ENCODE assay signal across 11 cellular contexts in the genomic region with DNA sequence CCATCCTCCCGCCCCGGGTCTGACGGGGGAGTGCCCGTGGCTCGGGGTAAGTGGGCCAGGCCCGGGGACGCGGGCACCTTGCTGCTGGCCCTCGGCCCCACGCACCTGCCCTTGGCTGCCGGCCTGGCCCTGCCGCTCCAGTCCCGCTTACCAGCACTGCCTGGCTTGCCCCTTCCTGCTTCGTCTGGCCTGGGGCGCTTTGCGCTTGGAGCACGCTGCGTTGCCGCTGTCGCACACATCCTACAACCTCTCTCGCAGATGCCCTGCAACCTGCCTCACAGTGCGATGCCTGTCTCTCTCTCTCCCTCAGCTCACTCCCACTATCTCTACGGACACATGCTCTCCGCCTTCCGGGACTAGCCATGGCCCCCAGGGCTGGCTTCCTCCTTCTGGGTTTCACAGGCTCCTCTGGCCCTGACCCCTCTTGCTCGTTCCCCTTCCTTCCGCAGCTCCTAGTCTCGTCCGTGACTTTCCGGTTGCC. TPM values are rescaled to one million over a fixed set of nuclear protein-coding genes. Genes with fewer than 3 reads are reported as not detected.
DNase-seq lines count a peak whose midpoint lies in the region; ATAC-seq, FAIRE-seq and TF ChIP-seq lines count a peak whose summit lies in the region.
"Had no signal": no experiment of that assay in that cellular context is flagged by ENCODE, and none has a peak within 500 bp of the region (broad histone marks: within the 10 kb centered on the region; RNA-seq: fewer than 3 reads in every experiment).

No MANE protein-coding gene starts in this region.

- no CpG with 5 or more reads among the region's 30 CpGs for WGBS in trophoblast cell (ENCODE audit: extremely low coverage, insufficient coverage, insufficient read length)

- H3K4me3 ChIP-seq in right atrium auricular region = peak overlapping the region; percentile 10 to 39
- peak overlapping the region; percentile 43 for H3K4me3 ChIP-seq in trophoblast cell (ENCODE audit: low read depth, low read length)
- no peak overlapping the region for H3K4me3 ChIP-seq in brain microvascular endothelial cell (ENCODE audit: low read depth, low read length)

- no peaks in the 10 kb centered on the region for H3K36me3 ChIP-seq in right atrium auricular region
- no peaks in the 10 kb centered on the region for H3K36me3 ChIP-seq in trophoblast cell (ENCODE audit: control insufficient read depth in 1 of 2, insufficient read depth in 2 of 2, low read length in 2 of 2)
- H3K36me3 ChIP-seq in brain microvascular endothelial cell (replicated peaks) = no peaks in the 10 kb centered on the region
- H3K36me3 ChIP-seq: adrenal gland had no signal

- no peak overlapping the region for H2BK120ac ChIP-seq in trophoblast cell (ENCODE audit: insufficient read depth, low read length, poor library complexity)

- no peak overlapping the region for H3K18ac ChIP-seq in trophoblast cell (ENCODE audit: low read length)

- H2AK5ac ChIP-seq in trophoblast cell (ENCODE audit: low read length) = no peak overlapping the region

- CTCF ChIA-PET in WTC11 (lab: Charles Lee) = interaction anchor here (0.6 to 2.8 kb wide), 8 partner anchors 9 to 971 kb away, joined by 3 to 25 read pairs (median 4); a partner anchor contains a TSS

- in situ Hi-C loops in brain microvascular endothelial cell (cut with HindIII; ENCODE audit: low pct_ligation_motif_present, low sequenced_read_pairs) = no loop called here

- H3K36me3 Mint-ChIP-seq in WTC11 = peaks cover 13% of the 10 kb centered on the region

- H3K4me1 ChIP-seq in right atrium auricular region = peaks cover 0 to 4% of the 10 kb centered on the region in 2 donors
- H3K4me1 ChIP-seq in trophoblast cell (ENCODE audit: control insufficient read depth in 1 of 2, insufficient read depth in 2 of 2, low read length in 2 of 2) = peaks cover 0 to 4% of the 10 kb centered on the region in 2 experiments

- peak; percentile 41 for ATAC-seq in WTC11
- ATAC-seq in HG03439 (IDR thresholded peaks at IDR 0.05; ENCODE audit: unreplicated experiment) = no peak

- H4K8ac ChIP-seq in trophoblast cell (ENCODE audit: low read depth, low read length) = no peak overlapping the region

- H3K27ac ChIP-seq in right atrium auricular region (no peak overlapping the region), trophoblast cell (ENCODE audit: low read depth, low read length) (no peak overlapping the region), brain microvascular endothelial cell (no peak overlapping the region)
- H3K27ac ChIP-seq: adrenal gland had no signal

- no peak overlapping the region for H4K91ac ChIP-seq in trophoblast cell (ENCODE audit: low read depth, low read length)

- H2BK5ac ChIP-seq in trophoblast cell (ENCODE audit: low read depth, low read length, poor library complexity) = no peak overlapping the region

- no peak overlapping the region for H3K27ac Mint-ChIP-seq in WTC11

- DNase-seq in GM12891 (ENCODE audit: insufficient read length, low spot score) (no peak), WTC11 (ENCODE audit: low spot score) (peak; percentile 26), right atrium auricular region (ENCODE audit: low spot score) (no peak), trophoblast cell (peak in 1 of 2 donors; percentile 15), brain microvascular endothelial cell (no peak)
- DNase-seq in stimulated activated CD8-positive, alpha-beta memory T cell treated with anti-CD3 and anti-CD28 coated beads, Interleukin-4, amount 100 ng/mL, for 48 hours = no peak
- no peak for DNase-seq in stimulated activated CD4-positive, alpha-beta T cell treated with anti-CD3 and anti-CD28 coated beads, Interleukin-12 subunit alpha, Interleukin-12 subunit beta, amount 100 ng/mL, for 4 hours

- TF ChIP-seq CTCF in WTC11 (IDR thresholded peaks at IDR 0.05) (no peak), right atrium auricular region (IDR thresholded peaks at IDR 0.05) (no peak), brain microvascular endothelial cell (IDR thresholded peaks at IDR 0.05; ENCODE audit: low read depth, low read length, missing control alignments) (no peak)

- H3K23ac ChIP-seq in trophoblast cell (ENCODE audit: low read length) = no peak overlapping the region

- H3K79me1 ChIP-seq in trophoblast cell (ENCODE audit: low read length) = no peaks in the 10 kb centered on the region

- no peak for TF ChIP-seq POLR2A in GM12891 (IDR thresholded peaks at IDR 0.05; ENCODE audit: low read depth, low read length)

- no peak overlapping the region for H3K9ac ChIP-seq in trophoblast cell (ENCODE audit: low read length)

- H3K79me2 ChIP-seq in trophoblast cell (ENCODE audit: control insufficient read depth, insufficient read depth, low read length, poor library complexity) = no peaks in the 10 kb centered on the region

- H3K27me3 Mint-ChIP-seq in WTC11 (ENCODE audit: low read depth) = peaks cover 19% of the 10 kb centered on the region

- POLR2A ChIA-PET in WTC11 (lab: Charles Lee) = no interaction called here

- H3K4me2 ChIP-seq in trophoblast cell (ENCODE audit: low read length) = peak overlapping the region; percentile 50

- no peak overlapping the region for H4K12ac ChIP-seq in trophoblast cell (ENCODE audit: low read depth, low read length)

- H3K27me3 ChIP-seq in right atrium auricular region (no peaks in the 10 kb centered on the region), trophoblast cell (ENCODE audit: insufficient read depth, low read length) (peaks cover 21% of the 10 kb centered on the region), brain microvascular endothelial cell (replicated peaks) (peaks cover 39% of the 10 kb centered on the region)

- FAIRE-seq in GM12891 (lab: Jason Lieb, UNC) = peak; percentile 35

- H3K4me1 Mint-ChIP-seq in WTC11 = peaks cover 4% of the 10 kb centered on the region

- H3K14ac ChIP-seq in trophoblast cell (ENCODE audit: low read length) = no peak overlapping the region

- peak overlapping the region; percentile 45 for H3K4me3 Mint-ChIP-seq in WTC11

- no peak overlapping the region for H3K4ac ChIP-seq in trophoblast cell (ENCODE audit: low read depth, low read length)

- no peak overlapping the region for H2BK12ac ChIP-seq in trophoblast cell (ENCODE audit: low read length)

- H3K9me3 Mint-ChIP-seq in WTC11 = no peaks in the 10 kb centered on the region

- H3K9me3 ChIP-seq in right atrium auricular region = no peaks in the 10 kb centered on the region
- peaks cover 6% of the 10 kb centered on the region for H3K9me3 ChIP-seq in trophoblast cell (ENCODE audit: insufficient read depth, low read depth, low read length)
- H3K9me3 ChIP-seq: adrenal gland had no signal

- H2AFZ ChIP-seq in trophoblast cell (ENCODE audit: insufficient read depth, low read length, poor library complexity) = no peak overlapping the region

TF ChIP-seq in GM12891, 5 proteins besides CTCF, POLR2A, EP300 and RAD21:
- no peak for TF ChIP-seq PAX5 (IDR thresholded peaks at IDR 0.05; ENCODE audit: insufficient read depth, low read length, severe bottlenecking)
- no peak for TF ChIP-seq TAF1 (IDR thresholded peaks at IDR 0.05; ENCODE audit: low read depth, low read length)
- no peak for TF ChIP-seq POLR2AphosphoS5 (IDR thresholded peaks at IDR 0.05; ENCODE audit: low read depth, low read length)
TF ChIP-seq in GM12891: peak in this region for 0.

TF ChIP-seq in WTC11, 78 proteins besides CTCF, POLR2A, EP300 and RAD21 (continues in another document):
- TF ChIP-seq, protein P1, sequence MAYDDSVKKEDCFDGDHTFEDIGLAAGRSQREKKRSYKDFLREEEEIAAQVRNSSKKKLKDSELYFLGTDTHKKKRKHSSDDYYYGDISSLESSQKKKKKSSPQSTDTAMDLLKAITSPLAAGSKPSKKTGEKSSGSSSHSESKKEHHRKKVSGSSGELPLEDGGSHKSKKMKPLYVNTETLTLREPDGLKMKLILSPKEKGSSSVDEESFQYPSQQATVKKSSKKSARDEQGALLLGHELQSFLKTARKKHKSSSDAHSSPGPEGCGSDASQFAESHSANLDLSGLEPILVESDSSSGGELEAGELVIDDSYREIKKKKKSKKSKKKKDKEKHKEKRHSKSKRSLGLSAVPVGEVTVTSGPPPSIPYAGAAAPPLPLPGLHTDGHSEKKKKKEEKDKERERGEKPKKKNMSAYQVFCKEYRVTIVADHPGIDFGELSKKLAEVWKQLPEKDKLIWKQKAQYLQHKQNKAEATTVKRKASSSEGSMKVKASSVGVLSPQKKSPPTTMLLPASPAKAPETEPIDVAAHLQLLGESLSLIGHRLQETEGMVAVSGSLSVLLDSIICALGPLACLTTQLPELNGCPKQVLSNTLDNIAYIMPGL (CRISPR knock-in tag; IDR thresholded peaks at IDR 0.05) = 0 out of 2 replicates have a peak, but pooled peaks have one; percentile 33
- TF ChIP-seq, protein P2, sequence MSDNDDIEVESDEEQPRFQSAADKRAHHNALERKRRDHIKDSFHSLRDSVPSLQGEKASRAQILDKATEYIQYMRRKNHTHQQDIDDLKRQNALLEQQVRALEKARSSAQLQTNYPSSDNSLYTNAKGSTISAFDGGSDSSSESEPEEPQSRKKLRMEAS (CRISPR knock-in tag; IDR thresholded peaks at IDR 0.05) = 0 out of 2 replicates have a peak, but pooled peaks have one; percentile 19

RNA-seq across cellular contexts. Expression of a gene that starts 9.7 kb away (rescaled TPM):
- polyA plus RNA-seq in GM12891 (2012; ENCODE audit: low read depth, missing spikeins) = not detected
- not detected in 3 replicates for total RNA-seq in WTC11 (2021)
- total RNA-seq in right atrium auricular region = not detected
- not detected in 2 replicates for polyA plus RNA-seq in trophoblast cell (2013)
- total RNA-seq: adrenal gland, glomerular endothelial cell, RPMI7951 had no signal
- polyA plus RNA-seq: adrenal gland had no signal

RNA-seq across cellular contexts. Expression of a gene that starts 49.8 kb away (rescaled TPM):
- polyA plus RNA-seq in GM12891 (2012; ENCODE audit: low read depth, missing spikeins) = 21.6 TPM
- total RNA-seq in WTC11 (2021) (21.1 to 24.9 TPM (median 22.7 TPM) in 3 replicates), right atrium auricular region (10 to 100 TPM; 16.3 to 19.2 TPM)
- polyA plus RNA-seq in trophoblast cell (2013) = 0.68 and 1.1 TPM in 2 replicates

RNA-seq across cellular contexts. Expression of a gene that starts 51.5 kb away (rescaled TPM):
- polyA plus RNA-seq in GM12891 (2012; ENCODE audit: low read depth, missing spikeins) = not detected
- total RNA-seq in WTC11 (2021) = 1.8 to 2.7 TPM (median 2.6 TPM) in 3 replicates
- 10 to 100 TPM in 1 of 2 donors, 1 to 10 TPM in 1; 9.4 to 15.1 TPM for total RNA-seq in right atrium auricular region
- 1.3 and 1.4 TPM in 2 replicates for polyA plus RNA-seq in trophoblast cell (2013)
- total RNA-seq: glomerular endothelial cell had no signal
